ENCODE assay signal across 11 cellular contexts in genomic region chr7:99624487-99624886, GRCh38.
DNase-seq lines count a peak whose midpoint lies in the region; ATAC-seq and TF ChIP-seq lines count a peak whose summit lies in the region.
"Had no signal": no experiment of that assay in that cellular context is flagged by ENCODE, and none has a peak within 500 bp of the region (broad histone marks: within the 10 kb centered on the region; RNA-seq: fewer than 3 reads in every experiment).

No MANE protein-coding gene starts in this region.

- H3K9me3 ChIP-seq in RWPE2 (ENCODE audit: severe bottlenecking), result no peaks in the 10 kb centered on the region

- ATAC-seq in RWPE2 (ENCODE audit: low read depth) (no peak), HG02884 (IDR thresholded peaks at IDR 0.05; ENCODE audit: unreplicated experiment) (no peak), HG03520 (IDR thresholded peaks at IDR 0.05; ENCODE audit: unreplicated experiment) (no peak)
- ATAC-seq: esophagus mucosa had no signal

- no peak for TF ChIP-seq CTCF in RWPE2 (IDR thresholded peaks at IDR 0.05; ENCODE audit: poor library complexity, severe bottlenecking)

- peaks cover 14% of the 10 kb centered on the region for H3K4me1 ChIP-seq in RWPE2 (ENCODE audit: insufficient read depth, poor library complexity, severe bottlenecking)

- no peak overlapping the region for H3K4me3 ChIP-seq in RWPE2 (ENCODE audit: severe bottlenecking)

- H3K27ac ChIP-seq in RWPE2 (ENCODE audit: poor library complexity, severe bottlenecking), result peak overlapping the region; percentile 72

- POLR2A ChIA-PET in HEK293T (lab: Yijun Ruan, JAX), result no interaction called here

- CTCF ChIA-PET in HEK293T (lab: Yijun Ruan, JAX), result no interaction called here

- DNase-seq in RWPE2 (ENCODE audit: low spot score), result no peak
- peak; percentile 67 for DNase-seq in activated T-cell treated with anti-CD3 and anti-CD28 coated beads for 48 hours (ENCODE audit: low read depth)
- peak; percentile 39 for DNase-seq in islet precursor cell
- DNase-seq in stimulated activated CD8-positive, alpha-beta memory T cell treated with anti-CD3 and anti-CD28 coated beads, Interleukin-4, amount 100 ng/mL, for 24 hours (ENCODE audit: low read depth), result peak; percentile 60
- no peak for DNase-seq in HEK293T (ENCODE audit: extremely low spot score)
- DNase-seq in DMS53 treated with DMSO at 0.1 percent for 48 hours (lab: John Stamatoyannopoulos, UW; ENCODE audit: unreplicated experiment), result no peak
- DNase-seq: activated B cell treated with CpG ODN at 0.5 μM for 24 hours, NCI-H226 had no signal

- no peaks in the 10 kb centered on the region for H3K27me3 ChIP-seq in RWPE2 (ENCODE audit: insufficient read depth, poor library complexity, severe bottlenecking)

- H3K36me3 ChIP-seq in RWPE2 (ENCODE audit: low read depth), result peaks cover 97% of the 10 kb centered on the region

TF ChIP-seq in HEK293T, 16 proteins besides CTCF, POLR2A, EP300 and RAD21:
- no peak for TF ChIP-seq FOXK2 (IDR thresholded peaks at IDR 0.05)
- no peak for TF ChIP-seq TARDBP (IDR thresholded peaks at IDR 0.05)
- no peak for TF ChIP-seq SUZ12 (IDR thresholded peaks at IDR 0.05)
- no peak for TF ChIP-seq FOXA1 (IDR thresholded peaks at IDR 0.05)
- TF ChIP-seq BHLHE40 (IDR thresholded peaks at IDR 0.05; ENCODE audit: borderline replicate concordance), result no peak
- TF ChIP-seq ZNF384 (IDR thresholded peaks at IDR 0.05), result no peak
- no peak for TF ChIP-seq ELF4 (IDR thresholded peaks at IDR 0.05)
- TF ChIP-seq HDGF (IDR thresholded peaks at IDR 0.05; ENCODE audit: borderline replicate concordance), result no peak
- TF ChIP-seq NFRKB (IDR thresholded peaks at IDR 0.05), result no peak
- TF ChIP-seq LEF1 (IDR thresholded peaks at IDR 0.05; ENCODE audit: borderline replicate concordance), result no peak
- no peak for TF ChIP-seq SP1 (IDR thresholded peaks at IDR 0.05)
- TF ChIP-seq PKNOX1 (IDR thresholded peaks at IDR 0.05), result no peak
- no peak for TF ChIP-seq CTBP1 (IDR thresholded peaks at IDR 0.05; ENCODE audit: borderline replicate concordance)
- TF ChIP-seq FOXM1 (IDR thresholded peaks at IDR 0.05; ENCODE audit: borderline replicate concordance), result no peak
- no peak for TF ChIP-seq L3MBTL2 (conservative IDR thresholded peaks at IDR 0.05)
- no peak for TF ChIP-seq ARNT (IDR thresholded peaks at IDR 0.05)

Comparison
In these comparisons a context has a peak if more than half of its experiments do, and no peak if none do; other contexts are left out.
1. DNase-seq: peak in activated T-cell treated with anti-CD3 and anti-CD28 coated beads for 48 hours (single experiment), islet precursor cell (single experiment) and stimulated activated CD8-positive, alpha-beta memory T cell treated with anti-CD3 and anti-CD28 coated beads, Interleukin-4, amount 100 ng/mL, for 24 hours (single experiment); none in RWPE2 (single experiment), HEK293T (single experiment) and DMS53 treated with DMSO at 0.1 percent for 48 hours (single experiment).